In genomic region chr1:65232402-65233122, GRCh38 we compare ENCODE assay signal across 20 cellular contexts.
DNase-seq lines count a peak whose midpoint lies in the region; ATAC-seq and TF ChIP-seq lines count a peak whose summit lies in the region.
"Had no signal": no experiment of that assay in that cellular context is flagged by ENCODE, and none has a peak within 500 bp of the region (broad histone marks: within the 10 kb centered on the region; RNA-seq: fewer than 3 reads in every experiment).

No MANE protein-coding gene starts in this region.

- H3K4me1 Mint-ChIP-seq in activated CD4-positive, alpha-beta T cell treated with anti-CD3 and anti-CD28 coated beads, Interleukin-2, amount 10 ng/mL, durations not matched to agents 24 days and 14 days, result peaks cover 28% of the 10 kb centered on the region
- peaks cover 32% of the 10 kb centered on the region for H3K4me1 Mint-ChIP-seq in activated T-helper 1 cell treated with anti-CD3 and anti-CD28 coated beads, Interleukin-12 subunit alpha, Interleukin-12 subunit beta, Interleukin-2, Interleukin-4 antibody, amounts not matched to agents 30 ng/mL and 10 ng/mL and 1 ng/mL, durations not matched to agents 14 hours and 24 hours and 36 hours (ENCODE audit: low read depth)
- no peaks in the 10 kb centered on the region for H3K4me1 Mint-ChIP-seq in stimulated activated memory B cell treated with anti-CD40 and anti-IgM and Interleukin-4, amounts not matched to agents 10 μg/mL and 1 μg/mL and 100 μg/mL, for 72 hours

- no peak overlapping the region for H3K4me3 ChIP-seq in tibial artery
- H3K4me3 ChIP-seq: PC-9, SJSA1, vagina had no signal

- TF ChIP-seq CTCF in tibial artery (IDR thresholded peaks at IDR 0.05), result no peak

- intact Hi-C loops in activated CD4-positive, alpha-beta T cell treated with anti-CD3 and anti-CD28 coated beads, Interleukin-2, amount 10 ng/mL, durations not matched to agents 24 days and 14 days (cut with micrococcal nuclease), result loop anchor here (1.0 to 10.0 kb wide), 6 partner anchors 162 to 1212 kb away; partner anchors contain the start of genes LEPR and LEPROT
- intact Hi-C loops in activated T-helper 1 cell treated with anti-CD3 and anti-CD28 coated beads, Interleukin-12 subunit alpha, Interleukin-12 subunit beta, Interleukin-2, Interleukin-4 antibody, amounts not matched to agents 30 ng/mL and 10 ng/mL and 1 ng/mL, durations not matched to agents 14 hours and 24 hours and 36 hours (cut with micrococcal nuclease), result loop anchor here (1.0 to 10.0 kb wide), 5 partner anchors 84 to 1212 kb away; partner anchors contain the start of gene AK4
- intact Hi-C loops in tibial artery (cut with DNase I; ENCODE audit: low total_unique reads), result no loop called here

- H3K27me3 ChIP-seq in tibial artery, result no peaks in the 10 kb centered on the region
- H3K27me3 ChIP-seq: SJSA1, vagina had no signal

- peaks cover 6% of the 10 kb centered on the region for H3K27me3 Mint-ChIP-seq in activated CD4-positive, alpha-beta T cell treated with anti-CD3 and anti-CD28 coated beads, Interleukin-2, amount 10 ng/mL, durations not matched to agents 24 days and 14 days
- peaks cover 2% of the 10 kb centered on the region for H3K27me3 Mint-ChIP-seq in activated T-helper 1 cell treated with anti-CD3 and anti-CD28 coated beads, Interleukin-12 subunit alpha, Interleukin-12 subunit beta, Interleukin-2, Interleukin-4 antibody, amounts not matched to agents 30 ng/mL and 10 ng/mL and 1 ng/mL, durations not matched to agents 14 hours and 24 hours and 36 hours (ENCODE audit: insufficient read depth)
- peaks cover 34% of the 10 kb centered on the region for H3K27me3 Mint-ChIP-seq in stimulated activated memory B cell treated with anti-CD40 and anti-IgM and Interleukin-4, amounts not matched to agents 10 μg/mL and 1 μg/mL and 100 μg/mL, for 72 hours

- peak overlapping the region; percentile 43 for H3K27ac Mint-ChIP-seq in activated CD4-positive, alpha-beta T cell treated with anti-CD3 and anti-CD28 coated beads, Interleukin-2, amount 10 ng/mL, durations not matched to agents 24 days and 14 days
- peak overlapping the region; percentile 33 for H3K27ac Mint-ChIP-seq in activated T-helper 1 cell treated with anti-CD3 and anti-CD28 coated beads, Interleukin-12 subunit alpha, Interleukin-12 subunit beta, Interleukin-2, Interleukin-4 antibody, amounts not matched to agents 30 ng/mL and 10 ng/mL and 1 ng/mL, durations not matched to agents 14 hours and 24 hours and 36 hours
- H3K27ac Mint-ChIP-seq in stimulated activated memory B cell treated with anti-CD40 and anti-IgM and Interleukin-4, amounts not matched to agents 10 μg/mL and 1 μg/mL and 100 μg/mL, for 72 hours, result no peak overlapping the region
- H3K27ac Mint-ChIP-seq: H9 had no signal

- no peak overlapping the region for H3K27ac ChIP-seq in tibial artery
- H3K27ac ChIP-seq: HL-60, PC-9, SJSA1, vagina had no signal

- H3K4me3 Mint-ChIP-seq in activated CD4-positive, alpha-beta T cell treated with anti-CD3 and anti-CD28 coated beads, Interleukin-2, amount 10 ng/mL, durations not matched to agents 24 days and 14 days, result no peak overlapping the region
- no peak overlapping the region for H3K4me3 Mint-ChIP-seq in activated T-helper 1 cell treated with anti-CD3 and anti-CD28 coated beads, Interleukin-12 subunit alpha, Interleukin-12 subunit beta, Interleukin-2, Interleukin-4 antibody, amounts not matched to agents 30 ng/mL and 10 ng/mL and 1 ng/mL, durations not matched to agents 14 hours and 24 hours and 36 hours
- no peak overlapping the region for H3K4me3 Mint-ChIP-seq in stimulated activated memory B cell treated with anti-CD40 and anti-IgM and Interleukin-4, amounts not matched to agents 10 μg/mL and 1 μg/mL and 100 μg/mL, for 72 hours
- H3K4me3 Mint-ChIP-seq: H9 had no signal

- H3K9me3 ChIP-seq in tibial artery, result no peaks in the 10 kb centered on the region
- H3K9me3 ChIP-seq: SJSA1, vagina had no signal

- peaks cover 11% of the 10 kb centered on the region for H3K36me3 Mint-ChIP-seq in activated CD4-positive, alpha-beta T cell treated with anti-CD3 and anti-CD28 coated beads, Interleukin-2, amount 10 ng/mL, durations not matched to agents 24 days and 14 days (ENCODE audit: low read depth)
- H3K36me3 Mint-ChIP-seq in activated T-helper 1 cell treated with anti-CD3 and anti-CD28 coated beads, Interleukin-12 subunit alpha, Interleukin-12 subunit beta, Interleukin-2, Interleukin-4 antibody, amounts not matched to agents 30 ng/mL and 10 ng/mL and 1 ng/mL, durations not matched to agents 14 hours and 24 hours and 36 hours (ENCODE audit: low read depth), result peaks cover 18% of the 10 kb centered on the region
- peaks cover 7% of the 10 kb centered on the region for H3K36me3 Mint-ChIP-seq in stimulated activated memory B cell treated with anti-CD40 and anti-IgM and Interleukin-4, amounts not matched to agents 10 μg/mL and 1 μg/mL and 100 μg/mL, for 72 hours

- ATAC-seq in HG03039 (IDR thresholded peaks at IDR 0.05; ENCODE audit: unreplicated experiment) (peak; percentile 30), left lobe of liver (peak; percentile 15)
- no peak for ATAC-seq in stimulated activated memory B cell treated with anti-CD40 and anti-IgM and Interleukin-4, amounts not matched to agents 10 μg/mL and 1 μg/mL and 100 μg/mL, for 72 hours

- H3K36me3 ChIP-seq in tibial artery, result peaks cover 0 to 6% (median 4%) of the 10 kb centered on the region in 3 donors
- H3K36me3 ChIP-seq: SJSA1, vagina had no signal

- DNase-seq in activated CD4-positive, alpha-beta T cell treated with anti-CD3 and anti-CD28 coated beads, Interleukin-2, amount 10 ng/mL, durations not matched to agents 24 days and 14 days, result no peak
- no peak for DNase-seq in activated CD4-positive, alpha-beta T cell treated with anti-CD3 and anti-CD28 coated beads, Interleukin-2, amount 50 U/mL, for 1 hour
- no peak for DNase-seq in activated T-helper 1 cell treated with anti-CD3 and anti-CD28 coated beads, Interleukin-12 subunit alpha, Interleukin-12 subunit beta, Interleukin-2, Interleukin-4 antibody, amounts not matched to agents 30 ng/mL and 10 ng/mL and 1 ng/mL, durations not matched to agents 14 hours and 24 hours and 36 hours (ENCODE audit: low spot score)
- DNase-seq in left lobe of liver (ENCODE audit: low spot score), result no peak
- no peak for DNase-seq in tibial artery
- DNase-seq in NCI-H748 treated with DMSO at 0.1 percent for 48 hours (lab: John Stamatoyannopoulos, UW), result no peak
- DNase-seq: activated CD4-positive, alpha-beta T cell treated with anti-CD3 and anti-CD28 coated beads for 48 hours; activated naive CD4-positive, alpha-beta T cell treated with anti-CD3 and anti-CD28 coated beads, Interleukin-2, amount 50 U/mL, for 16 hours; H9; IMR-90; midbrain; NCI-H146; NCI-H82; PC-9; T1000 had no signal

- peaks cover 3% of the 10 kb centered on the region for H3K9me3 Mint-ChIP-seq in activated CD4-positive, alpha-beta T cell treated with anti-CD3 and anti-CD28 coated beads, Interleukin-2, amount 10 ng/mL, durations not matched to agents 24 days and 14 days
- peaks cover 5% of the 10 kb centered on the region for H3K9me3 Mint-ChIP-seq in activated T-helper 1 cell treated with anti-CD3 and anti-CD28 coated beads, Interleukin-12 subunit alpha, Interleukin-12 subunit beta, Interleukin-2, Interleukin-4 antibody, amounts not matched to agents 30 ng/mL and 10 ng/mL and 1 ng/mL, durations not matched to agents 14 hours and 24 hours and 36 hours
- peaks cover 13% of the 10 kb centered on the region for H3K9me3 Mint-ChIP-seq in stimulated activated memory B cell treated with anti-CD40 and anti-IgM and Interleukin-4, amounts not matched to agents 10 μg/mL and 1 μg/mL and 100 μg/mL, for 72 hours

- H3K4me1 ChIP-seq in tibial artery, result no peaks in the 10 kb centered on the region
- H3K4me1 ChIP-seq: SJSA1, vagina had no signal
